17 cellular contexts compared by ENCODE assay signal in the genomic region with DNA sequence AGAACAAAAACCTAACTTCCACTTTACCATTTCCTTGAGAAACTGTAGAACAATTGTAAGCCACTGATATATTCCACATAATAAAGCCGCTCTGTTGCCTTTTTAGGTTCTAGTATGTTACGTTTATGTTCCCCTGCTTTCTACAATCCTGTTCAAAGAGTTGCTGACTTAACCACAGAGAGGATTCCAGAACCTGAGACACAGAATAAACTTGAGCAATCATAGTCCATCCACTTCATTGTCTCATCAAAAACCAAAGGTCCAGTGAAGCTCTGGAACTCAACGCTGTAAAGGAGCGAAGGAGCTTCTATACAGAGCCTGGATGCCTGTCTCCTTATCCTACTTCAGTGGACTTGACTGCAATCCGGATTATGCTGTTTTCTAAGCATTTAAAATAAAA. TPM values are rescaled to one million over a fixed set of nuclear protein-coding genes. Genes with fewer than 3 reads are reported as not detected.
DNase-seq lines count a peak whose midpoint lies in the region; TF ChIP-seq lines count a peak whose summit lies in the region.
"Had no signal": no experiment of that assay in that cellular context is flagged by ENCODE, and none has a peak within 500 bp of the region (broad histone marks: within the 10 kb centered on the region; RNA-seq: fewer than 3 reads in every experiment).

No MANE protein-coding gene starts in this region.

- in situ Hi-C loops in ACHN (cut with HindIII; ENCODE audit: low pct_ligation_motif_present, low pct_unique_long_range_greater_than_20kb, low sequenced_read_pairs), result no loop called here

- H3K27me3 ChIP-seq in PC-9 (ENCODE audit: insufficient read depth, low read depth), result no peaks in the 10 kb centered on the region
- H3K27me3 ChIP-seq: adrenal gland had no signal

- no peaks in the 10 kb centered on the region for H4K20me1 ChIP-seq in PC-9 (ENCODE audit: insufficient read depth)
- H4K20me1 ChIP-seq: BLaER1 treated with 17β-estradiol and CSF1 and Interleukin-3, amounts not matched to agents 10 nM and 100 nM had no signal

- H3K4me3 Mint-ChIP-seq in mesothelial cell of epicardium, result no peak overlapping the region
- H3K4me3 Mint-ChIP-seq: activated CD4-positive, alpha-beta memory T cell treated with anti-CD3 and anti-CD28 coated beads for 36 hours; naive thymus-derived CD4-positive, alpha-beta T cell had no signal

- no peaks in the 10 kb centered on the region for H3K9me2 ChIP-seq in PC-9 (ENCODE audit: insufficient read depth)

- BruUV-seq in PC-9 (replicated peaks; lab: Mats Ljungman, UMichigan), result no TSS peak

- intact Hi-C loops in PC-9 (cut with micrococcal nuclease; ENCODE audit: unreplicated experiment), result loop anchor here (1.0 kb wide), 2 partner anchors 46 to 63 kb away; no protein-coding TSS in a partner anchor
- intact Hi-C loops in lower leg skin (cut with DNase I; ENCODE audit: low total_unique reads), result no loop called here

- peaks cover 70% of the 10 kb centered on the region for H3K79me2 ChIP-seq in PC-9 (ENCODE audit: low read depth)

- H3K4me1 Mint-ChIP-seq in mesothelial cell of epicardium, result peaks cover 76% of the 10 kb centered on the region

- H3K36me3 Mint-ChIP-seq in mesothelial cell of epicardium, result no peaks in the 10 kb centered on the region
- H3K36me3 Mint-ChIP-seq: activated CD4-positive, alpha-beta memory T cell treated with anti-CD3 and anti-CD28 coated beads for 36 hours; naive thymus-derived CD4-positive, alpha-beta T cell had no signal

- H3K36me3 ChIP-seq in PC-9 (ENCODE audit: low read depth), result peaks cover 34% of the 10 kb centered on the region
- H3K36me3 ChIP-seq: adrenal gland; BLaER1 treated with 17β-estradiol and CSF1 and Interleukin-3, amounts not matched to agents 10 nM and 100 nM had no signal

- CTCF ChIA-PET in PC-9 (lab: Charles Lee), result no interaction called here

- POLR2A ChIA-PET in PC-9 (lab: Charles Lee; ENCODE audit: unreplicated experiment), result interaction anchor here (0.6 kb wide), 1 partner anchor 96 kb away, joined by 4 read pairs; no protein-coding TSS in a partner anchor

- no peak for TF ChIP-seq POLR2A in lower leg skin (IDR thresholded peaks at IDR 0.05)

- peaks cover 3% of the 10 kb centered on the region; the same call in 1 of the 2 replicates for H3K9me3 ChIP-seq in PC-9 (ENCODE audit: insufficient read depth, low read depth)
- H3K9me3 ChIP-seq: adrenal gland; BLaER1 treated with 17β-estradiol and CSF1 and Interleukin-3, amounts not matched to agents 10 nM and 100 nM had no signal

- H3K27ac ChIP-seq in PC-9 (peak overlapping the region; percentile 93), substantia nigra (ENCODE audit: low read depth, low read length, poor library complexity, severe bottlenecking) (peak overlapping the region; percentile 16)
- H3K27ac ChIP-seq: BLaER1 treated with 17β-estradiol and CSF1 and Interleukin-3, amounts not matched to agents 10 nM and 100 nM had no signal

- H3K4me2 ChIP-seq in PC-9, result peak overlapping the region; percentile 83

- H3F3A ChIP-seq in PC-9 (ENCODE audit: insufficient read depth, low read depth), result peaks cover 41% of the 10 kb centered on the region

- H3K9me3 Mint-ChIP-seq in mesothelial cell of epicardium, result no peaks in the 10 kb centered on the region
- H3K9me3 Mint-ChIP-seq: activated CD4-positive, alpha-beta memory T cell treated with anti-CD3 and anti-CD28 coated beads for 36 hours; naive thymus-derived CD4-positive, alpha-beta T cell had no signal

- H3K27ac Mint-ChIP-seq in mesothelial cell of epicardium, result peak overlapping the region; percentile 93
- H3K27ac Mint-ChIP-seq: activated CD4-positive, alpha-beta memory T cell treated with anti-CD3 and anti-CD28 coated beads for 36 hours; naive thymus-derived CD4-positive, alpha-beta T cell had no signal

- H3K4me3 ChIP-seq in PC-9 (peak overlapping the region; percentile 28; the same call in 1 of the 2 replicates), choroid plexus epithelial cell (ENCODE audit: low read depth, low read length) (no peak overlapping the region), lower leg skin (ENCODE audit: low read depth, poor library complexity, severe bottlenecking) (no peak overlapping the region)
- H3K4me3 ChIP-seq: adrenal gland; BLaER1 treated with 17β-estradiol and CSF1 and Interleukin-3, amounts not matched to agents 10 nM and 100 nM had no signal

- TF ChIP-seq CTCF in PC-9 (conservative IDR thresholded peaks at IDR 0.05) (no peak), choroid plexus epithelial cell (conservative IDR thresholded peaks at IDR 0.05; ENCODE audit: low read depth, low read length) (no peak), mesothelial cell of epicardium (IDR thresholded peaks at IDR 0.05; ENCODE audit: unreplicated experiment) (no peak), lower leg skin (IDR thresholded peaks at IDR 0.05) (no peak)

- peaks cover 65% of the 10 kb centered on the region for H3K4me1 ChIP-seq in PC-9 (replicated peaks; ENCODE audit: insufficient read depth)

- H2AFZ ChIP-seq in PC-9, result no peak overlapping the region

- H3K27me3 Mint-ChIP-seq in mesothelial cell of epicardium (ENCODE audit: low read depth), result no peaks in the 10 kb centered on the region

- DNase-seq in PC-9, result no peak
- peak; percentile 75 for DNase-seq in choroid plexus epithelial cell (ENCODE audit: low read depth)
- no peak for DNase-seq in mesothelial cell of epicardium (ENCODE audit: low spot score in 2 of 2, unreplicated experiment in 2 of 2)
- DNase-seq in substantia nigra (lab: John Stamatoyannopoulos, UW), result no peak
- DNase-seq in lower leg skin (ENCODE audit: low spot score in 2 of 2), result no peak
- no peak for DNase-seq in ACHN
- DNase-seq in DMS153 (lab: John Stamatoyannopoulos, UW), result no peak
- DNase-seq in NCI-H524 (lab: John Stamatoyannopoulos, UW), result no peak
- DNase-seq: activated CD4-positive, alpha-beta memory T cell treated with anti-CD3 and anti-CD28 coated beads for 36 hours; adrenal gland; DMS79; hippocampal formation; left cardiac atrium; naive thymus-derived CD4-positive, alpha-beta T cell; NCI-H1694; NCI-H446 had no signal

- WGBS in lower leg skin, 2 donors, result 90 to 91% methylated on average over 5 of the region's 5 CpGs

RNA-seq across cellular contexts. Expression of a gene that starts 4.6 kb away (rescaled TPM):
- total RNA-seq in PC-9 (2021), result 13.9 and 19.6 TPM in 2 replicates
- total RNA-seq in mesothelial cell of epicardium, result 21.3 to 24.5 TPM (median 23.0 TPM) in 3 replicates
- total RNA-seq in lower leg skin, result 10 to 100 TPM; 15.7 to 22.5 (median 19.6) TPM
